15 cellular contexts compared by ENCODE assay signal in genomic region chr16:50300942-50301625, GRCh38. TPM values are rescaled to one million over a fixed set of nuclear protein-coding genes. Genes with fewer than 3 reads are reported as not detected.
DNase-seq lines count a peak whose midpoint lies in the region; ATAC-seq and TF ChIP-seq lines count a peak whose summit lies in the region.
"Had no signal": no experiment of that assay in that cellular context is flagged by ENCODE, and none has a peak within 500 bp of the region (broad histone marks: within the 10 kb centered on the region; RNA-seq: fewer than 3 reads in every experiment).

No MANE protein-coding gene starts in this region.

- H3K36me3 ChIP-seq in left lung (peaks cover 0 to 100% of the 10 kb centered on the region in 2 donors), transverse colon (no peaks in the 10 kb centered on the region)

- no peaks in the 10 kb centered on the region for H3K9me3 ChIP-seq in left lung
- H3K9me3 ChIP-seq in transverse colon: no peaks in the 10 kb centered on the region

- peak; percentile 19 for DNase-seq in activated naive CD4-positive, alpha-beta T cell treated with anti-CD3 and anti-CD28 coated beads, Interleukin-2, amount 10 ng/mL, durations not matched to agents 7 days and 5 days
- no peak for DNase-seq in activated naive CD4-positive, alpha-beta T cell treated with anti-CD3 and anti-CD28 coated beads for 36 hours
- no peak for DNase-seq in MCF 10A (ENCODE audit: unreplicated experiment)
- peak; percentile 32 to 61 for DNase-seq in left lung
- DNase-seq in transverse colon: no peak
- DNase-seq in stimulated activated naive CD4-positive, alpha-beta T cell (lab: John Stamatoyannopoulos, UW): no peak
- DNase-seq in NCI-H526 (lab: John Stamatoyannopoulos, UW): no peak
- DNase-seq in NCI-H1694 (lab: John Stamatoyannopoulos, UW): no peak
- DNase-seq: activated CD4-positive, alpha-beta memory T cell treated with anti-CD3 and anti-CD28 coated beads, Interleukin-2, amount 10 ng/mL, durations not matched to agents 7 days and 5 days; activated naive CD4-positive, alpha-beta T cell; DMS153; erythroblast; NCI-H446; retina had no signal

- POLR2A ChIA-PET in MCF 10A (lab: Yijun Ruan, JAX): interaction anchor here (0.6 kb wide), 1 partner anchor 23 kb away, joined by 4 read pairs; no protein-coding TSS in a partner anchor

- H3K27me3 Mint-ChIP-seq in activated naive CD4-positive, alpha-beta T cell treated with anti-CD3 and anti-CD28 coated beads, Interleukin-2, amount 10 ng/mL, durations not matched to agents 7 days and 5 days: no peaks in the 10 kb centered on the region
- H3K27me3 Mint-ChIP-seq in activated naive CD4-positive, alpha-beta T cell treated with anti-CD3 and anti-CD28 coated beads for 36 hours (ENCODE audit: low read depth): no peaks in the 10 kb centered on the region
- H3K27me3 Mint-ChIP-seq in MCF 10A (ENCODE audit: insufficient read depth, unreplicated experiment): no peaks in the 10 kb centered on the region
- H3K27me3 Mint-ChIP-seq: activated CD4-positive, alpha-beta memory T cell treated with anti-CD3 and anti-CD28 coated beads, Interleukin-2, amount 10 ng/mL, durations not matched to agents 7 days and 5 days had no signal

- intact Hi-C loops in activated naive CD4-positive, alpha-beta T cell treated with anti-CD3 and anti-CD28 coated beads for 36 hours (cut with micrococcal nuclease): no loop called here
- intact Hi-C loops in MCF 10A (cut with micrococcal nuclease): no loop called here
- intact Hi-C loops in left lung (cut with DNase I): no loop called here
- intact Hi-C loops in transverse colon (cut with DNase I; ENCODE audit: low total_unique reads): no loop called here

- no peak overlapping the region for H3K4me3 ChIP-seq in left lung
- no peak overlapping the region for H3K4me3 ChIP-seq in transverse colon

- no peak overlapping the region for H3K4me3 Mint-ChIP-seq in activated naive CD4-positive, alpha-beta T cell treated with anti-CD3 and anti-CD28 coated beads, Interleukin-2, amount 10 ng/mL, durations not matched to agents 7 days and 5 days
- H3K4me3 Mint-ChIP-seq in activated naive CD4-positive, alpha-beta T cell treated with anti-CD3 and anti-CD28 coated beads for 36 hours: no peak overlapping the region
- H3K4me3 Mint-ChIP-seq in MCF 10A (ENCODE audit: unreplicated experiment): no peak overlapping the region
- H3K4me3 Mint-ChIP-seq: activated CD4-positive, alpha-beta memory T cell treated with anti-CD3 and anti-CD28 coated beads, Interleukin-2, amount 10 ng/mL, durations not matched to agents 7 days and 5 days had no signal

- H3K27ac Mint-ChIP-seq in activated naive CD4-positive, alpha-beta T cell treated with anti-CD3 and anti-CD28 coated beads, Interleukin-2, amount 10 ng/mL, durations not matched to agents 7 days and 5 days: no peak overlapping the region
- H3K27ac Mint-ChIP-seq in activated naive CD4-positive, alpha-beta T cell treated with anti-CD3 and anti-CD28 coated beads for 36 hours: no peak overlapping the region
- peak overlapping the region; percentile 70 for H3K27ac Mint-ChIP-seq in MCF 10A (ENCODE audit: low read depth, unreplicated experiment)
- H3K27ac Mint-ChIP-seq: activated CD4-positive, alpha-beta memory T cell treated with anti-CD3 and anti-CD28 coated beads, Interleukin-2, amount 10 ng/mL, durations not matched to agents 7 days and 5 days had no signal

- 90% methylated on average over 23 of the region's 23 CpGs; no CpG with 5 or more reads in 1 of the 2 donors for WGBS in transverse colon (ENCODE audit: low coverage in 1 of 2), 2 donors

- peaks cover 3 to 21% of the 10 kb centered on the region in 2 donors for H3K4me1 ChIP-seq in left lung
- peaks cover 6 to 21% (median 14%) of the 10 kb centered on the region in 4 donors for H3K4me1 ChIP-seq in transverse colon

- BruUV-seq in MCF 10A (replicated peaks; lab: Mats Ljungman, UMichigan): no TSS peak

- peaks cover 27% of the 10 kb centered on the region for H3K36me3 Mint-ChIP-seq in activated naive CD4-positive, alpha-beta T cell treated with anti-CD3 and anti-CD28 coated beads, Interleukin-2, amount 10 ng/mL, durations not matched to agents 7 days and 5 days
- H3K36me3 Mint-ChIP-seq in activated naive CD4-positive, alpha-beta T cell treated with anti-CD3 and anti-CD28 coated beads for 36 hours (ENCODE audit: low read depth): peaks cover 2% of the 10 kb centered on the region
- peaks cover 4% of the 10 kb centered on the region for H3K36me3 Mint-ChIP-seq in MCF 10A (ENCODE audit: insufficient read depth, unreplicated experiment)

- ATAC-seq in left lung: no peak
- ATAC-seq: HCT116 had no signal

- no peak for TF ChIP-seq POLR2A in transverse colon (IDR thresholded peaks at IDR 0.05)

- TF ChIP-seq EP300 in transverse colon (IDR thresholded peaks at IDR 0.05; ENCODE audit: low read depth): no peak

- no peaks in the 10 kb centered on the region for H3K27me3 ChIP-seq in left lung
- no peaks in the 10 kb centered on the region for H3K27me3 ChIP-seq in transverse colon

- CTCF ChIA-PET in activated naive CD4-positive, alpha-beta T cell treated with anti-CD3 and anti-CD28 coated beads, Interleukin-2, amount 10 ng/mL, durations not matched to agents 7 days and 5 days (lab: Charles Lee): no interaction called here
- CTCF ChIA-PET in activated naive CD4-positive, alpha-beta T cell treated with anti-CD3 and anti-CD28 coated beads for 36 hours (lab: Charles Lee): no interaction called here
- CTCF ChIA-PET in MCF 10A (lab: Yijun Ruan, JAX): interaction anchor here (1.3 kb wide), 1 partner anchor 67 kb away, joined by 4 read pairs; no protein-coding TSS in a partner anchor

- H3K27ac ChIP-seq in left lung (peak overlapping the region in 1 of 2 donors; percentile 13), transverse colon (peak overlapping the region; percentile 29 to 52 (median 49))

- in situ Hi-C loops in transverse colon (cut with MboI; ENCODE audit: low pct_ligation_motif_present in 1 of 4, low pct_unique_long_range_greater_than_20kb in 1 of 4, low sequenced_read_pairs in 3 of 4): no loop called here

- no peak for TF ChIP-seq CTCF in MCF 10A (IDR thresholded peaks at IDR 0.05; ENCODE audit: unreplicated experiment)
- no peak for TF ChIP-seq CTCF in left lung (IDR thresholded peaks at IDR 0.05)
- no peak for TF ChIP-seq CTCF in transverse colon (IDR thresholded peaks at IDR 0.05)

- no peaks in the 10 kb centered on the region for H3K9me3 Mint-ChIP-seq in activated naive CD4-positive, alpha-beta T cell treated with anti-CD3 and anti-CD28 coated beads, Interleukin-2, amount 10 ng/mL, durations not matched to agents 7 days and 5 days
- H3K9me3 Mint-ChIP-seq in activated naive CD4-positive, alpha-beta T cell treated with anti-CD3 and anti-CD28 coated beads for 36 hours: no peaks in the 10 kb centered on the region
- H3K9me3 Mint-ChIP-seq in MCF 10A (ENCODE audit: unreplicated experiment): no peaks in the 10 kb centered on the region
- H3K9me3 Mint-ChIP-seq: activated CD4-positive, alpha-beta memory T cell treated with anti-CD3 and anti-CD28 coated beads, Interleukin-2, amount 10 ng/mL, durations not matched to agents 7 days and 5 days had no signal

- H3K4me1 Mint-ChIP-seq in activated naive CD4-positive, alpha-beta T cell treated with anti-CD3 and anti-CD28 coated beads, Interleukin-2, amount 10 ng/mL, durations not matched to agents 7 days and 5 days: no peaks in the 10 kb centered on the region
- H3K4me1 Mint-ChIP-seq in activated naive CD4-positive, alpha-beta T cell treated with anti-CD3 and anti-CD28 coated beads for 36 hours (ENCODE audit: low read depth): no peaks in the 10 kb centered on the region
- H3K4me1 Mint-ChIP-seq in MCF 10A (ENCODE audit: insufficient read depth, unreplicated experiment): peaks cover 7% of the 10 kb centered on the region
- H3K4me1 Mint-ChIP-seq: activated CD4-positive, alpha-beta memory T cell treated with anti-CD3 and anti-CD28 coated beads, Interleukin-2, amount 10 ng/mL, durations not matched to agents 7 days and 5 days had no signal

RNA-seq across cellular contexts. Expression of gene ADCY7, which starts 34.7 kb away (rescaled TPM):
- 10 to 100 TPM; 73.4 to 89.6 TPM for total RNA-seq in activated naive CD4-positive, alpha-beta T cell treated with anti-CD3 and anti-CD28 coated beads for 36 hours
- 32.9 and 61.5 TPM in 2 replicates for total RNA-seq in MCF 10A (2022)
- total RNA-seq in left lung: 100 to 1,000 TPM in 1 of 2 donors, 10 to 100 TPM in 1; 77.6 to 116 TPM
- 10 to 100 TPM in 3 of 4 donors, 1 to 10 TPM in 1; 4.6 to 44.9 (median 14.1) TPM for total RNA-seq in transverse colon

Comparison
In these comparisons a context has a peak if more than half of its experiments do, and no peak if none do; other contexts are left out.
1. DNase-seq: peak in activated naive CD4-positive, alpha-beta T cell treated with anti-CD3 and anti-CD28 coated beads, Interleukin-2, amount 10 ng/mL, durations not matched to agents 7 days and 5 days (single experiment) and left lung (2 of 2); none in activated naive CD4-positive, alpha-beta T cell treated with anti-CD3 and anti-CD28 coated beads for 36 hours (single experiment), MCF 10A (single experiment), transverse colon (single experiment), stimulated activated naive CD4-positive, alpha-beta T cell (0 of 6), NCI-H526 (0 of 2) and NCI-H1694 (single experiment).